In the genomic region with DNA sequence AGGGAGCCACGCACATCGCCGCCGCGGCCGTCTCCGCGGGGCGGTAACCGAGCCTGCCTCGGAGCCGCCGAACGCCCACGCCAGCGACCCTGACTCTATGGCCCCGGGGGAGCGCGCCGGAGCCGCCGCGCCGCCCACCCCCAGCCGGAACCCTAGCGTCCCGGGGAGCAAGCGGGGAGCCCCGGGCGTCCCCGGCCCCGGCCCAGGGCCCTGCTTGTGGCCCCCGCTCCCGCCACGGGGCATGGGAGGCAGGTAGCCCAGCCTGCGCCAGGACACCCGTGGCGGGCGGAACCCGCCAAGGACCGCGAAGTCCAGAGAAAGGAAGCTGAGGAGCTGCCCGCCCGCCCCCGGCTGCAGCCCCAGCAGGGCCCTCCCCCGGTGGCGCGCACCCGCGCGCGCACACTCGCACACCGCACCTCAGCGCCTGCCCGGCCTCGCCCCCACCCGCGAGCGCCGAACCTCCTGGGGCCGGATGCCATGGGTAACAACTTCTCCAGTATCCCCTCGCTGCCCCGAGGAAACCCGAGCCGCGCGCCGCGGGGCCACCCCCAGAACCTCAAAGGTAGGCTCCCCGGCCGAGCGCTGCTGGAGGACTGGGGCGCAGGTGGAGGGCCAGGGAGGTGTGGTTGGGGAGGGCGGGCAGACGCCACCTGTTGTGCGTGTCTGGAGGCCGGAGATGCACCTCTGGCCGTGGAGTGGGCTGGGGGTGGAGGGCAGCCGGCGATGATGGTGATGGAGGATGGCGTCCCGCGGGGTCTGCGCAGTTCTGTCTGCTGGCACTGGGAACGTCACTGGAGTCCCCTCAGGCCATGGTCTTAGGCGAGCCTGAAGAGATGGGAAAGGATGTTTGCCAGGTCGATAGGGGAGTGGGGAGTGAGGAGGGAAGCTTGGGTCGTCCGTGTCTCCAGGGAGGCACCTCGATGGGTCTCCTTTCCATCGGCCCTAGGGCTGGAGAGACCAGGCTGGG, we compare ENCODE assay signal across 9 cellular contexts. TPM values are rescaled to one million over a fixed set of nuclear protein-coding genes. Genes with fewer than 3 reads are reported as not detected.
DNase-seq lines count a peak whose midpoint lies in the region; ATAC-seq, FAIRE-seq and TF ChIP-seq lines count a peak whose summit lies in the region.
"Had no signal": no experiment of that assay in that cellular context is flagged by ENCODE, and none has a peak within 500 bp of the region (broad histone marks: within the 10 kb centered on the region; RNA-seq: fewer than 3 reads in every experiment).

No MANE protein-coding gene starts in this region.

- H3K27me3 ChIP-seq in RWPE2 (ENCODE audit: insufficient read depth, poor library complexity, severe bottlenecking) (peaks cover 9% of the 10 kb centered on the region), uterus (no peaks in the 10 kb centered on the region)

- TF ChIP-seq CTCF in RWPE2 (IDR thresholded peaks at IDR 0.05; ENCODE audit: poor library complexity, severe bottlenecking): no peak
- TF ChIP-seq CTCF in mucosa of descending colon (IDR thresholded peaks at IDR 0.05): no peak
- TF ChIP-seq CTCF in uterus (IDR thresholded peaks at IDR 0.05): no peak

- H3K4me1 ChIP-seq in RWPE2 (ENCODE audit: insufficient read depth, poor library complexity, severe bottlenecking): peaks cover 14% of the 10 kb centered on the region
- H3K4me1 ChIP-seq in mucosa of descending colon (ENCODE audit: low read depth): peaks cover 12% of the 10 kb centered on the region
- H3K4me1 ChIP-seq in uterus: peaks cover 4 to 11% of the 10 kb centered on the region in 2 donors

- H3K9me3 ChIP-seq in RWPE2 (ENCODE audit: severe bottlenecking): no peaks in the 10 kb centered on the region
- H3K9me3 ChIP-seq in mucosa of descending colon: no peaks in the 10 kb centered on the region
- no peaks in the 10 kb centered on the region for H3K9me3 ChIP-seq in uterus

- intact Hi-C loops in mucosa of descending colon (cut with DNase I, micrococcal nuclease): no loop called here
- intact Hi-C loops in uterus (cut with DNase I; ENCODE audit: low total_unique reads): no loop called here

- ATAC-seq in RWPE2 (ENCODE audit: low read depth) (peak; percentile 30), mucosa of descending colon (peak; percentile 48), GM19397 (IDR thresholded peaks at IDR 0.05; ENCODE audit: unreplicated experiment) (no peak)

- H3K27ac ChIP-seq in RWPE2 (ENCODE audit: poor library complexity, severe bottlenecking) (no peak overlapping the region), uterus (peak overlapping the region; percentile 87 to 89)
- H3K27ac ChIP-seq: SJSA1 had no signal

- H3K4me3 ChIP-seq in RWPE2 (ENCODE audit: severe bottlenecking) (peak overlapping the region; percentile 32), mucosa of descending colon (no peak overlapping the region), uterus (peak overlapping the region; percentile 59 to 64)
- H3K4me3 ChIP-seq: SJSA1 had no signal

- H3K36me3 ChIP-seq in RWPE2 (ENCODE audit: low read depth) (no peaks in the 10 kb centered on the region), mucosa of descending colon (ENCODE audit: low read depth) (no peaks in the 10 kb centered on the region), uterus (no peaks in the 10 kb centered on the region)
- H3K36me3 ChIP-seq: SJSA1 had no signal

- TF ChIP-seq POLR2A in GM12891 (IDR thresholded peaks at IDR 0.05; ENCODE audit: low read depth, low read length) (no peak), uterus (IDR thresholded peaks at IDR 0.05) (peak in 1 of 2 donors; percentile 13), erythroblast (IDR thresholded peaks at IDR 0.05; ENCODE audit: low read length) (no peak)

- peak; percentile 70 for FAIRE-seq in GM12891 (lab: Jason Lieb, UNC)

- peak; percentile 45 for DNase-seq in GM12891 (ENCODE audit: insufficient read length, low spot score)
- no peak for DNase-seq in RWPE2 (ENCODE audit: low spot score)
- DNase-seq in dermis blood vessel endothelial cell: peak; percentile 20
- no peak for DNase-seq in mucosa of descending colon
- DNase-seq in uterus: peak; percentile 60
- no peak for DNase-seq in midbrain (lab: John Stamatoyannopoulos, UW)
- no peak for DNase-seq in erythroblast (lab: John Stamatoyannopoulos, UW)

TF ChIP-seq in GM12891, 5 proteins besides CTCF, POLR2A, EP300 and RAD21:
- TF ChIP-seq PAX5 (IDR thresholded peaks at IDR 0.05; ENCODE audit: insufficient read depth, low read length, severe bottlenecking): no peak
- TF ChIP-seq POLR2AphosphoS5 (IDR thresholded peaks at IDR 0.05; ENCODE audit: low read depth, low read length): no peak
- no peak for TF ChIP-seq POU2F2 (IDR thresholded peaks at IDR 0.05; ENCODE audit: low read depth, low read length)
- no peak for TF ChIP-seq SPI1 (IDR thresholded peaks at IDR 0.05; ENCODE audit: low read depth, low read length)
- no peak for TF ChIP-seq TAF1 (IDR thresholded peaks at IDR 0.05; ENCODE audit: low read depth, low read length)

RNA-seq across cellular contexts. Expression of a gene that starts 0.7 kb away (rescaled TPM):
- 1.1 TPM for polyA plus RNA-seq in GM12891 (2012; ENCODE audit: low read depth, missing spikeins)
- total RNA-seq in dermis blood vessel endothelial cell: 0.19 TPM in 1 of 2 replicates, not detected in the other
- total RNA-seq in mucosa of descending colon: 10 to 100 TPM; 15.9 to 68.7 (median 42.9) TPM
- 10 to 100 TPM in 2 of 4 donors, 1 to 10 TPM in 2; 3.8 to 46.1 (median 14.1) TPM for total RNA-seq in uterus
- total RNA-seq: SJSA1 had no signal

RNA-seq across cellular contexts. Expression of a gene that starts 15.2 kb away (rescaled TPM):
- 0.17 TPM for polyA plus RNA-seq in GM12891 (2012; ENCODE audit: low read depth, missing spikeins)
- total RNA-seq in dermis blood vessel endothelial cell: not detected in 2 replicates
- not detected for total RNA-seq in mucosa of descending colon
- total RNA-seq in uterus: not detected
- total RNA-seq: SJSA1 had no signal

RNA-seq across cellular contexts. Expression of a gene that starts 35.5 kb away (rescaled TPM):
- polyA plus RNA-seq in GM12891 (2012; ENCODE audit: low read depth, missing spikeins): 0.32 TPM
- total RNA-seq in dermis blood vessel endothelial cell (not detected in 2 replicates), mucosa of descending colon (not detected), uterus (not detected)
- total RNA-seq: SJSA1 had no signal

RNA-seq across cellular contexts. Expression of a gene that starts 42.0 kb away (rescaled TPM):
- 5.1 TPM for polyA plus RNA-seq in GM12891 (2012; ENCODE audit: low read depth, missing spikeins)
- total RNA-seq in dermis blood vessel endothelial cell: 18.4 and 27.9 TPM in 2 replicates
- total RNA-seq in mucosa of descending colon: 10 to 100 TPM in 2 of 3 donors, 1 to 10 TPM in 1; 5.8 to 16.8 (median 12.3) TPM
- total RNA-seq in uterus: 10 to 100 TPM; 29.7 to 98.7 (median 46.8) TPM
- total RNA-seq: SJSA1 had no signal

Comparison
In these comparisons a context has a peak if more than half of its experiments do, and no peak if none do; other contexts are left out.
1. DNase-seq: peak in GM12891 (single experiment), dermis blood vessel endothelial cell (single experiment) and uterus (2 of 2); none in RWPE2 (single experiment), mucosa of descending colon (0 of 3), midbrain (single experiment) and erythroblast (0 of 2).